Comparison of ENCODE assay signal across 8 cellular contexts in the genomic region with DNA sequence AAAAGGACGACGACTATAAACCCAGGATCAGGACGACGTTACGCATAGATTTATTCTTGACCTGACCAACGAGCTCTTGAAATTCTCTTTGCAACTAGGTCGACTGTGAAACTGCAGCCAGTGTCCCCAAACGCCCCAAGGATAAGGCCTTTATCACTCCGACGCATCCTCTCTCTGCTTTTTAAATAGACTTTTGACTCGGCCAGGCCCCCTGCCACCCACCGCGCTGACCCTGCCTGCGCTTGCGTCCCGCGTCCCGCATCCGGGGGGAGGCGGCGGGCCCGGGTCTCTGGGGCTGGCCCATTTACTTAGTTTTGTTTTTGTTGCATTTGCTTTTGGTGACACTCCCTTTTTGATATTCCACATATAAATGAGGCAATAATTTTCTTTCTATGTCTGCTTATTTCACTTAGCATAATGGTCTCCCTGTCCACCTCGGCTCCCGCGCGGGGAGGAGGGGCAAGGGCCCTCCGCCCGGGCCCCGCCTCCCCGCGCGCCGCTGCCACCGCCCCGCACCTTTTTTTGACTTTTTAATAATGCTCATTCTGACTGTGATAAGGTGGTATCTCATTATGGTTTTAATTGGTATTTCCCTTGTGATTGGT. TPM values are rescaled to one million over a fixed set of nuclear protein-coding genes. Genes with fewer than 3 reads are reported as not detected.
A peak's percentile ranks its signal among the peaks of the same experiment; 100 is the strongest.
DNase-seq lines count a peak whose midpoint lies in the region; ATAC-seq and TF ChIP-seq lines count a peak whose summit lies in the region.

No MANE protein-coding gene starts in this region.

- H3K4me1 Mint-ChIP-seq in activated naive CD4-positive, alpha-beta T cell treated with anti-CD3 and anti-CD28 coated beads, Interleukin-2, amount 10 ng/mL, durations not matched to agents 7 days and 5 days = peaks cover 37% of the 10 kb centered on the region

- 33 to 58% methylated on average over 35 of the region's 35 CpGs for WGBS in testis, 2 donors
- WGBS in body of pancreas, 2 donors = 49 to 64% methylated on average over 35 of the region's 35 CpGs

- H3K9me3 Mint-ChIP-seq in activated naive CD4-positive, alpha-beta T cell treated with anti-CD3 and anti-CD28 coated beads, Interleukin-2, amount 10 ng/mL, durations not matched to agents 7 days and 5 days = peaks cover 15% of the 10 kb centered on the region

- H3K27me3 ChIP-seq in testis = no peaks in the 10 kb centered on the region
- H3K27me3 ChIP-seq in ascending aorta = no peaks in the 10 kb centered on the region
- no peaks in the 10 kb centered on the region for H3K27me3 ChIP-seq in body of pancreas

- H3K4me1 ChIP-seq in testis (no peaks in the 10 kb centered on the region), ascending aorta (no peaks in the 10 kb centered on the region), body of pancreas (no peaks in the 10 kb centered on the region)

- intact Hi-C loops in testis (cut with DNase I; ENCODE audit: low total_unique reads) = no loop called here
- intact Hi-C loops in ascending aorta (cut with DNase I) = no loop called here
- intact Hi-C loops in body of pancreas (cut with DNase I) = no loop called here

- CTCF ChIA-PET in activated naive CD4-positive, alpha-beta T cell treated with anti-CD3 and anti-CD28 coated beads, Interleukin-2, amount 10 ng/mL, durations not matched to agents 7 days and 5 days (lab: Charles Lee) = no interaction called here

- TF ChIP-seq CTCF in testis (IDR thresholded peaks at IDR 0.05) (no peak), ascending aorta (IDR thresholded peaks at IDR 0.05) (no peak), body of pancreas (IDR thresholded peaks at IDR 0.05) (no peak)

- H3K27me3 Mint-ChIP-seq in activated naive CD4-positive, alpha-beta T cell treated with anti-CD3 and anti-CD28 coated beads, Interleukin-2, amount 10 ng/mL, durations not matched to agents 7 days and 5 days = peaks cover 16% of the 10 kb centered on the region

- peak overlapping the region; percentile 10 for H3K27ac Mint-ChIP-seq in activated naive CD4-positive, alpha-beta T cell treated with anti-CD3 and anti-CD28 coated beads, Interleukin-2, amount 10 ng/mL, durations not matched to agents 7 days and 5 days

- H3K9me3 ChIP-seq in testis (no peaks in the 10 kb centered on the region), ascending aorta (peaks cover 0 to 14% of the 10 kb centered on the region in 2 donors), body of pancreas (peaks cover 0 to 10% (median 0%) of the 10 kb centered on the region in 3 donors)

- ATAC-seq in left lobe of liver (peak; percentile 6), body of pancreas (no peak)

- DNase-seq in activated naive CD4-positive, alpha-beta T cell treated with anti-CD3 and anti-CD28 coated beads, Interleukin-2, amount 10 ng/mL, durations not matched to agents 7 days and 5 days = no peak
- no peak for DNase-seq in activated naive CD4-positive, alpha-beta T cell treated with Interleukin-2 at 50 U/mL for 16 hours
- peak; percentile 4 for DNase-seq in astrocyte of the hippocampus (ENCODE audit: low read depth, low spot score)
- DNase-seq in left lobe of liver (ENCODE audit: low spot score) = no peak
- no peak for DNase-seq in testis
- no peak for DNase-seq in ascending aorta (ENCODE audit: low spot score in 2 of 2)
- DNase-seq in body of pancreas = no peak
- DNase-seq in iPS-NIHi11 (ENCODE audit: low spot score) = no peak

- peak overlapping the region; percentile 75 for H3K4me3 Mint-ChIP-seq in activated naive CD4-positive, alpha-beta T cell treated with anti-CD3 and anti-CD28 coated beads, Interleukin-2, amount 10 ng/mL, durations not matched to agents 7 days and 5 days

- H3K27ac ChIP-seq in testis (no peak overlapping the region), ascending aorta (no peak overlapping the region), body of pancreas (no peak overlapping the region)

- TF ChIP-seq POLR2A in testis (IDR thresholded peaks at IDR 0.05) (no peak), body of pancreas (IDR thresholded peaks at IDR 0.05) (no peak)

- H3K36me3 Mint-ChIP-seq in activated naive CD4-positive, alpha-beta T cell treated with anti-CD3 and anti-CD28 coated beads, Interleukin-2, amount 10 ng/mL, durations not matched to agents 7 days and 5 days = peaks cover 69% of the 10 kb centered on the region

- H3K36me3 ChIP-seq in testis (ENCODE audit: low read depth, missing control alignments) = no peaks in the 10 kb centered on the region
- peaks cover 6 to 14% of the 10 kb centered on the region in 2 donors for H3K36me3 ChIP-seq in ascending aorta
- H3K36me3 ChIP-seq in body of pancreas (replicated peaks in 1 of 2; ENCODE audit: insufficient read depth in 1 of 2, low read depth in 2 of 2) = no peaks in the 10 kb centered on the region

- H3K4me3 ChIP-seq in testis (peak overlapping the region; percentile 15 to 46), ascending aorta (peak overlapping the region in 1 of 2 donors; percentile 51), body of pancreas (no peak overlapping the region)

RNA-seq across cellular contexts. Expression of gene RB1, which starts 17.5 kb away (rescaled TPM):
- total RNA-seq in left lobe of liver (8.2 TPM), testis (10 to 100 TPM; 38.8 to 43.0 TPM), ascending aorta (10.6 TPM), body of pancreas (10 to 100 TPM; 20.5 to 28.0 TPM)
- polyA plus RNA-seq in testis (ENCODE audit: insufficient read depth, low read depth, low replicate concordance) = 21.9 TPM

Comparison
In these comparisons a context has a peak if more than half of its experiments do, and no peak if none do; other contexts are left out.
1. H3K4me3 ChIP-seq: peak in testis (2 of 2); none in body of pancreas (0 of 2).